1 cellular context compared by ENCODE assay signal in the genomic region with DNA sequence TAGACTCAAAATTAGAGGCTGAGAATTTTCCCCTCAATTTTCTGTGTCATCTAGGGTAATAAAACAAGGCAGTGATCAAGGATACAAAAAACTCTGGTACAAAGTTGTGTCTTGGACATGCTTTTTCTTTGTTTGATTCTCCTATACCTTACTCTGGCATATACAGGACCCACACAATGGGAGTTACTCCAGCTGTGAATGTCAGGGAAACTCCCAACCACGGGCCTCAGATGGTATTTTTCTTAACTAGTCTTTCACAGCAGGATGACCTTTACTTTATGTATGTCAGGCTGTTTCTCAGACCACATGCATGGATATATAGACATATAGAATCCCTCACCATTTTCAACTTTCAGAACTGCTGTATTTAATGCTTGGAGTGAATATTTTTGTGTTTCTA.
TF ChIP-seq lines count a peak whose summit lies in the region.

No MANE protein-coding gene starts in this region.

TF ChIP-seq in GM12878, 131 proteins besides CTCF, POLR2A, EP300 and RAD21 (continued from another document):
- TF ChIP-seq SMARCA5 (IDR thresholded peaks at IDR 0.05) (no peak), POU2F2 (IDR thresholded peaks at IDR 0.05; ENCODE audit: borderline replicate concordance, low read depth, low read length) (no peak), EGR1 (IDR thresholded peaks at IDR 0.05; ENCODE audit: borderline replicate concordance in 1 of 2, low read depth in 2 of 2, low read length in 2 of 2) (no peak), ZSCAN29 (IDR thresholded peaks at IDR 0.05) (no peak), NR2C2 (IDR thresholded peaks at IDR 0.05; ENCODE audit: borderline replicate concordance, control insufficient read depth, insufficient read length, low read depth) (no peak), EZH2 (IDR thresholded peaks at IDR 0.05; ENCODE audit: borderline replicate concordance, control insufficient read depth, low read depth, low read length) (no peak), CBFB (IDR thresholded peaks at IDR 0.05; ENCODE audit: low read depth) (no peak), SMAD5 (IDR thresholded peaks at IDR 0.05; ENCODE audit: low read depth) (no peak)
